1 cellular context compared by ENCODE assay signal in the genomic region with DNA sequence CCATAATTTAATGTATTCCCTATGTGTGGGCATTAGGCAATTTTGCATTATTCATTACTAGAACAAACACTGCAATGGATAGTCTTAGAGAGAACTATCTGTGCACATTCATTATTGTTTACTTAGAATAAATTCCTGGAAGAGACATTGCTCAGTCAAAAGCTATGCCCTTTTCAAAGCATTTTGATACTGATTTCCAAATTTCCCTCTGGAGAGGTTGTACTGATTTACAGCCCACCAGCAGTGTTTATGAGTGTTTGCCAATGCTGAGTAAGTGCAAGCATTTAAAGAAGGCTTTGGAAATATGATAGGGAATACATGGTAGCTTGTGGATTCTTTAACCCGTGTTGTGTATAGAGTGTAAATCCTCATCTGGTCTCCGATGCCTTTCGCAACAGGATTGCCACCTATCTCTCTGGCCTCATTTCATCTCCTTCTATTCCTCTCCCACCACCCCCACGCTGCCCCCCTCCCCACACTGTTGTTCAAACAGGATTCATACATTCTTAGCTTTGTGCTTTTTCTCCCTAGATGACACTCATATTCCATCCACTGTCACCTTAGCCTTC.
TF ChIP-seq lines count a peak whose summit lies in the region.

No MANE protein-coding gene starts in this region.

TF ChIP-seq in H1, 55 proteins besides CTCF, POLR2A, EP300 and RAD21:
- no peak for TF ChIP-seq TCF12 (IDR thresholded peaks at IDR 0.05; ENCODE audit: low read depth, low read length)
